Comparison of ENCODE assay signal across 27 cellular contexts in the genomic region with DNA sequence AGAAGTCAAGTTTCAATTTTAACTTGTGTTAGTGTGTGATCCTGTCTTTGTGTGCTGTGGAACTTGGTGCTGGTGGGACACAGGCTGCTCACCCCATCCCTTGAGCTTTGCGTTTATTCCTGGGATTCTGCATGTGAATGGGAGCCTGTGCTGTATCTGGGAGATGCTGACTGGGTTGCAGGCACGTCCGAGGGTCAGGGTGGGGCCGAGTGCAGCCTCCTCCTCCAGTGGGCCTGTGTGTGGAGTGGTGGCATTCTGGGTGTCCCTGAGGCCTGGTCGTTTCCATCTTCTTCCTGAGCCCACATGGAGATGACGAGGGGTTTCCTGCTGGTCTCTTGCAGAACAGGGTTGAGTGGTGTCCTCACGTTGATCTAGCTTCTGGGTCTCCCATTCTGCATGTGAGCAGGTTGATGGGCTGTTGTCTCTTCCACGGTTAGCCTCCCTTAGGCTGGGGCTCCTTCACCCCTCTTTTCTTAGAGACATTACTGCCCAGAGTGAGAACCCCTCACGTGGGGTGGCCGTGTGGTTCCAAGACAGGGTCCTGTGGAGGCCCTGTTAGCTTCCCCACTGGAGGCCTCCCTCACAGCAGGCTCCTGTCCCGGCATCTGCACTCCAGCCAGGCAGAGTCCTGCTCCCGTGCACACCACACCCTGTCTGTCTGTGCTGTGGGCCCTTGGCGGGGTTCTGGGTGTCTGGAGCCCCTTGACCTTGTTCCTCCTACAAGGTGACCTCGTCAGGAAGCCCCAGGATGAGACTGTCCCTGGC. TPM values are rescaled to one million over a fixed set of nuclear protein-coding genes. Genes with fewer than 3 reads are reported as not detected.
DNase-seq lines count a peak whose midpoint lies in the region; ATAC-seq and TF ChIP-seq lines count a peak whose summit lies in the region.
"Had no signal": no experiment of that assay in that cellular context is flagged by ENCODE, and none has a peak within 500 bp of the region (broad histone marks: within the 10 kb centered on the region; RNA-seq: fewer than 3 reads in every experiment).

No MANE protein-coding gene starts in this region.

- intact Hi-C loops in CD4-positive, alpha-beta memory T cell (cut with micrococcal nuclease) = loop anchor here (10.0 kb wide), 1 partner anchor 270 kb away; no protein-coding TSS in a partner anchor
- intact Hi-C loops in activated B cell treated with CpG ODN at 0.5 μM for 24 hours (cut with micrococcal nuclease) (loop anchor here (5.0 kb wide), 1 partner anchor 148 kb away; the partner anchor contains the start of gene IFITM2), aorta (cut with DNase I) (loop anchor here in 1 of 2 donors (10.0 kb wide), 1 partner anchor 50 kb away; the partner anchor contains the start of gene RNH1), upper lobe of right lung (cut with DNase I) (no loop called here)
- intact Hi-C loops in naive thymus-derived CD4-positive, alpha-beta T cell (cut with micrococcal nuclease) = loop anchor here in 1 of 2 donors (5.0 to 10.0 kb wide), 2 partner anchors 263 to 270 kb away; partner anchors contain the start of gene SCGB1C1

- H4K20me1 ChIP-seq in BLaER1 = peaks cover 95% of the 10 kb centered on the region

- CTCF ChIA-PET in CD4-positive, alpha-beta memory T cell (lab: Charles Lee; ENCODE audit: partially characterized antibody) = interaction anchor here (1.3 to 2.5 kb wide), 2 partner anchors 36 to 48 kb away, joined by 3 to 10 read pairs; no protein-coding TSS in a partner anchor
- CTCF ChIA-PET in activated B cell treated with CpG ODN at 0.5 μM for 24 hours (lab: Charles Lee) = no interaction called here
- CTCF ChIA-PET in naive thymus-derived CD4-positive, alpha-beta T cell (lab: Charles Lee) = interaction anchor here (0.5 to 0.7 kb wide), 2 partner anchors 19 to 39 kb away, joined by 3 to 4 read pairs; no protein-coding TSS in a partner anchor

- peaks cover 0 to 23% of the 10 kb centered on the region in 2 donors for H3K36me3 Mint-ChIP-seq in CD4-positive, alpha-beta memory T cell
- H3K36me3 Mint-ChIP-seq in activated B cell treated with CpG ODN at 0.5 μM for 24 hours (ENCODE audit: low read depth) = peaks cover 17% of the 10 kb centered on the region
- peaks cover 0 to 13% (median 8%) of the 10 kb centered on the region in 5 donors for H3K36me3 Mint-ChIP-seq in naive thymus-derived CD4-positive, alpha-beta T cell
- H3K36me3 Mint-ChIP-seq: activated naive CD4-positive, alpha-beta T cell treated with anti-CD3 and anti-CD28 coated beads, Interleukin-2, amount 50 U/mL, for 24 hours had no signal

- peak overlapping the region in 6 of 7 donors; percentile 50 to 86 (median 73) for H3K27ac Mint-ChIP-seq in CD4-positive, alpha-beta memory T cell
- H3K27ac Mint-ChIP-seq in activated B cell treated with CpG ODN at 0.5 μM for 24 hours = peak overlapping the region; percentile 41
- peak overlapping the region; percentile 31 to 76 (median 57) for H3K27ac Mint-ChIP-seq in naive thymus-derived CD4-positive, alpha-beta T cell
- H3K27ac Mint-ChIP-seq: activated naive CD4-positive, alpha-beta T cell treated with anti-CD3 and anti-CD28 coated beads, Interleukin-2, amount 50 U/mL, for 24 hours had no signal

- 0 out of 2 replicates have a peak overlapping the region, but pooled peaks have one; percentile 35 for H3K27ac ChIP-seq in BLaER1
- no peak overlapping the region for H3K27ac ChIP-seq in CD4-positive, alpha-beta memory T cell (ENCODE audit: low read depth, low read length)
- H3K27ac ChIP-seq in naive thymus-derived CD4-positive, alpha-beta T cell (ENCODE audit: low read depth, low read length) = no peak overlapping the region
- H3K27ac ChIP-seq in aorta (ENCODE audit: low read depth in 1 of 2, low read length in 2 of 2) = no peak overlapping the region
- H3K27ac ChIP-seq in upper lobe of right lung = no peak overlapping the region
- H3K27ac ChIP-seq: ascending aorta, SJCRH30, thyroid gland had no signal

- peak in 1 of 5 donors; percentile 20 for DNase-seq in CD4-positive, alpha-beta memory T cell
- DNase-seq in activated B cell treated with CpG ODN at 0.5 μM for 24 hours (no peak), KG1 (lab: John Stamatoyannopoulos, UW) (no peak), aorta (no peak), upper lobe of right lung (no peak)
- no peak for DNase-seq in naive thymus-derived CD4-positive, alpha-beta T cell
- DNase-seq: activated CD4-positive, alpha-beta T cell treated with anti-CD3 and anti-CD28 coated beads, Interleukin-2, amount 50 U/mL, for 1 hour; caudate nucleus; DMS 273 treated with DMSO at 0.1 percent for 48 hours; Kasumi-1; mesenchymal stem cell; NCI-H1048; NCI-H1694 treated with DMSO at 0.1 percent for 48 hours; NCI-H2171; NCI-H524; retina; SJCRH30; stimulated activated CD4-positive, alpha-beta T cell treated with anti-CD3 and anti-CD28 coated beads, Interleukin-4, amount 100 ng/mL, for 1 hour; stimulated activated naive CD4-positive, alpha-beta T cell; thyroid gland had no signal

- H3K9me3 ChIP-seq in BLaER1 = no peaks in the 10 kb centered on the region
- no peaks in the 10 kb centered on the region for H3K9me3 ChIP-seq in CD4-positive, alpha-beta memory T cell (ENCODE audit: control insufficient read depth in 1 of 2, low read length in 2 of 2)
- H3K9me3 ChIP-seq in naive thymus-derived CD4-positive, alpha-beta T cell (ENCODE audit: control insufficient read depth in 2 of 3, low read length in 3 of 3) = no peaks in the 10 kb centered on the region
- H3K9me3 ChIP-seq in aorta (ENCODE audit: control insufficient read depth, low read length) = no peaks in the 10 kb centered on the region
- no peaks in the 10 kb centered on the region for H3K9me3 ChIP-seq in upper lobe of right lung
- H3K9me3 ChIP-seq: ascending aorta, SJCRH30, thyroid gland had no signal

- H3K4me1 ChIP-seq in BLaER1 (peaks cover 52% of the 10 kb centered on the region), aorta (ENCODE audit: control insufficient read depth in 1 of 2, insufficient read depth in 2 of 2, low read length in 2 of 2) (no peaks in the 10 kb centered on the region), upper lobe of right lung (peaks cover 10% of the 10 kb centered on the region)
- H3K4me1 ChIP-seq in CD4-positive, alpha-beta memory T cell (ENCODE audit: insufficient read depth, low read length) = peaks cover 33% of the 10 kb centered on the region
- peaks cover 22 to 31% of the 10 kb centered on the region in 2 donors for H3K4me1 ChIP-seq in naive thymus-derived CD4-positive, alpha-beta T cell (ENCODE audit: control insufficient read depth in 2 of 2, insufficient read depth in 2 of 2, low read length in 2 of 2)

- POLR2A ChIA-PET in CD4-positive, alpha-beta memory T cell (lab: Charles Lee; ENCODE audit: partially characterized antibody) = interaction anchor here (19.6 kb wide), 1 partner anchor 44 kb away, joined by 539 read pairs; the partner anchor contains the start of gene SIGIRR
- POLR2A ChIA-PET in activated B cell treated with CpG ODN at 0.5 μM for 24 hours (lab: Charles Lee) = no interaction called here
- POLR2A ChIA-PET in naive thymus-derived CD4-positive, alpha-beta T cell (lab: Charles Lee) = interaction anchor here (0.6 to 0.7 kb wide), 2 partner anchors 187 to 248 kb away, joined by 3 read pairs; partner anchors contain the start of genes BET1L and RIC8A

- H3K4me2 ChIP-seq in BLaER1 = no peak overlapping the region

- no peaks in the 10 kb centered on the region for H3K27me3 Mint-ChIP-seq in CD4-positive, alpha-beta memory T cell
- H3K27me3 Mint-ChIP-seq in activated B cell treated with CpG ODN at 0.5 μM for 24 hours = no peaks in the 10 kb centered on the region
- H3K27me3 Mint-ChIP-seq in naive thymus-derived CD4-positive, alpha-beta T cell = peaks cover 0 to 1% (median 0%) of the 10 kb centered on the region in 5 donors
- H3K27me3 Mint-ChIP-seq: activated naive CD4-positive, alpha-beta T cell treated with anti-CD3 and anti-CD28 coated beads, Interleukin-2, amount 50 U/mL, for 24 hours had no signal

- H3K36me3 ChIP-seq in BLaER1 (peaks cover 79% of the 10 kb centered on the region), aorta (ENCODE audit: control insufficient read depth in 1 of 2, insufficient read depth in 2 of 2, low read length in 1 of 2) (no peaks in the 10 kb centered on the region), upper lobe of right lung (peaks cover 18% of the 10 kb centered on the region)
- H3K36me3 ChIP-seq in CD4-positive, alpha-beta memory T cell (ENCODE audit: insufficient read depth, low read length) = peaks cover 8% of the 10 kb centered on the region
- peaks cover 0 to 25% (median 2%) of the 10 kb centered on the region in 3 experiments for H3K36me3 ChIP-seq in naive thymus-derived CD4-positive, alpha-beta T cell (ENCODE audit: control insufficient read depth in 2 of 3, insufficient read depth in 3 of 3, low read length in 3 of 3)
- H3K36me3 ChIP-seq: thyroid gland had no signal

- H3K4me3 Mint-ChIP-seq in CD4-positive, alpha-beta memory T cell = no peak overlapping the region
- no peak overlapping the region for H3K4me3 Mint-ChIP-seq in activated B cell treated with CpG ODN at 0.5 μM for 24 hours
- peak overlapping the region in 1 of 10 donors; percentile 41 for H3K4me3 Mint-ChIP-seq in naive thymus-derived CD4-positive, alpha-beta T cell
- H3K4me3 Mint-ChIP-seq: activated naive CD4-positive, alpha-beta T cell treated with anti-CD3 and anti-CD28 coated beads, Interleukin-2, amount 50 U/mL, for 24 hours; activated T-helper 1 cell treated with anti-CD3 and anti-CD28 coated beads, Interleukin-12 subunit alpha, Interleukin-12 subunit beta, Interleukin-2, Interleukin-4 antibody, amounts not matched to agents 30 ng/mL and 10 ng/mL and 1 ng/mL, durations not matched to agents 14 hours and 24 hours and 36 hours had no signal

- no peaks in the 10 kb centered on the region for H3K9me3 Mint-ChIP-seq in CD4-positive, alpha-beta memory T cell
- no peaks in the 10 kb centered on the region for H3K9me3 Mint-ChIP-seq in activated B cell treated with CpG ODN at 0.5 μM for 24 hours
- H3K9me3 Mint-ChIP-seq in naive thymus-derived CD4-positive, alpha-beta T cell = no peaks in the 10 kb centered on the region
- H3K9me3 Mint-ChIP-seq: activated naive CD4-positive, alpha-beta T cell treated with anti-CD3 and anti-CD28 coated beads, Interleukin-2, amount 50 U/mL, for 24 hours; activated T-helper 1 cell treated with anti-CD3 and anti-CD28 coated beads, Interleukin-12 subunit alpha, Interleukin-12 subunit beta, Interleukin-2, Interleukin-4 antibody, amounts not matched to agents 30 ng/mL and 10 ng/mL and 1 ng/mL, durations not matched to agents 14 hours and 24 hours and 36 hours had no signal

- H3K4me1 Mint-ChIP-seq in CD4-positive, alpha-beta memory T cell = peaks cover 28 to 48% (median 39%) of the 10 kb centered on the region in 4 donors
- H3K4me1 Mint-ChIP-seq in activated B cell treated with CpG ODN at 0.5 μM for 24 hours = peaks cover 41% of the 10 kb centered on the region
- peaks cover 31 to 45% (median 40%) of the 10 kb centered on the region in 7 donors for H3K4me1 Mint-ChIP-seq in naive thymus-derived CD4-positive, alpha-beta T cell

- 71 to 74% methylated on average over 14 of the region's 14 CpGs for WGBS in aorta, 2 donors

- H3K27me3 ChIP-seq in BLaER1 = no peaks in the 10 kb centered on the region
- no peaks in the 10 kb centered on the region for H3K27me3 ChIP-seq in CD4-positive, alpha-beta memory T cell (ENCODE audit: insufficient read depth, low read length)
- no peaks in the 10 kb centered on the region for H3K27me3 ChIP-seq in naive thymus-derived CD4-positive, alpha-beta T cell (ENCODE audit: control insufficient read depth in 2 of 2, insufficient read depth in 2 of 2, low read length in 2 of 2)
- no peaks in the 10 kb centered on the region for H3K27me3 ChIP-seq in aorta (ENCODE audit: control insufficient read depth in 1 of 2, insufficient read depth in 2 of 2, low read length in 1 of 2)
- no peaks in the 10 kb centered on the region for H3K27me3 ChIP-seq in upper lobe of right lung
- H3K27me3 ChIP-seq: ascending aorta, SJCRH30, thyroid gland had no signal

- ATAC-seq in activated B cell treated with CpG ODN at 0.5 μM for 24 hours (ENCODE audit: low read depth) (no peak), aorta (ENCODE audit: low FRiP score) (no peak), upper lobe of right lung (no peak), HG03469 (IDR thresholded peaks at IDR 0.05; ENCODE audit: unreplicated experiment) (no peak)
- no peak for ATAC-seq in naive thymus-derived CD4-positive, alpha-beta T cell

- H3K9ac ChIP-seq in BLaER1 = peak overlapping the region; percentile 34; the same call in 1 of the 2 replicates

- TF ChIP-seq CTCF in activated B cell treated with CpG ODN at 0.5 μM for 24 hours (IDR thresholded peaks at IDR 0.05) = no peak
- no peak for TF ChIP-seq CTCF in upper lobe of right lung (IDR thresholded peaks at IDR 0.05)

- H3K4me3 ChIP-seq in BLaER1 = no peak overlapping the region
- H3K4me3 ChIP-seq in CD4-positive, alpha-beta memory T cell (ENCODE audit: low read length in 2 of 2) = no peak overlapping the region
- no peak overlapping the region for H3K4me3 ChIP-seq in naive thymus-derived CD4-positive, alpha-beta T cell (ENCODE audit: low read length)
- no peak overlapping the region for H3K4me3 ChIP-seq in aorta (ENCODE audit: low read length in 2 of 2)
- no peak overlapping the region for H3K4me3 ChIP-seq in upper lobe of right lung
- H3K4me3 ChIP-seq: ascending aorta, SJCRH30, thyroid gland had no signal

RNA-seq across cellular contexts. Expression of gene PTDSS2, which starts 4.9 kb away (rescaled TPM):
- 10 to 100 TPM; 23.3 to 26.1 TPM for total RNA-seq in CD4-positive, alpha-beta memory T cell
- 1 to 10 TPM; 5.5 to 6.3 TPM for polyA plus RNA-seq in CD4-positive, alpha-beta memory T cell
- 17.8 and 22.0 TPM in 2 replicates for total RNA-seq in activated B cell treated with CpG ODN at 0.5 μM for 24 hours
- 10 to 100 TPM; 19.3 to 27.7 (median 23.4) TPM for total RNA-seq in naive thymus-derived CD4-positive, alpha-beta T cell
- polyA plus RNA-seq in naive thymus-derived CD4-positive, alpha-beta T cell = 1 to 10 TPM; 9.0 to 9.9 TPM
- 10 to 100 TPM; 19.2 to 34.1 TPM for total RNA-seq in aorta
- 10 to 100 TPM; 10.1 to 47.6 TPM for polyA plus RNA-seq in aorta
- total RNA-seq in upper lobe of right lung = 31.1 TPM

RNA-seq across cellular contexts. Expression of gene ANO9, which starts 13.2 kb away (rescaled TPM):
- total RNA-seq in CD4-positive, alpha-beta memory T cell = 100 to 1,000 TPM; 120 to 123 TPM
- 10 to 100 TPM in 1 of 2 donors, 1 to 10 TPM in 1; 9.4 to 15.5 TPM for polyA plus RNA-seq in CD4-positive, alpha-beta memory T cell
- 37.2 and 46.1 TPM in 2 replicates for total RNA-seq in activated B cell treated with CpG ODN at 0.5 μM for 24 hours
- 100 to 1,000 TPM in 1 of 5 experiments, 10 to 100 TPM in 4; 85.2 to 107 (median 94.0) TPM for total RNA-seq in naive thymus-derived CD4-positive, alpha-beta T cell
- polyA plus RNA-seq in naive thymus-derived CD4-positive, alpha-beta T cell = 1 to 10 TPM; 9.0 to 9.7 TPM
- total RNA-seq in aorta = 1 to 10 TPM; 1.3 to 2.8 TPM
- 1 to 10 TPM in 1 of 2 donors, under 1 TPM in 1; 0.41 to 8.1 TPM for polyA plus RNA-seq in aorta
- total RNA-seq in upper lobe of right lung = 22.4 TPM
- total RNA-seq: fibroblast of lung, osteocyte had no signal
- polyA plus RNA-seq: fibroblast of lung had no signal

RNA-seq across cellular contexts. Expression of gene SIGIRR, which starts 40.2 kb away (rescaled TPM):
- 100 to 1,000 TPM; 437 to 440 TPM for total RNA-seq in CD4-positive, alpha-beta memory T cell
- 100 to 1,000 TPM; 235 to 242 TPM for polyA plus RNA-seq in CD4-positive, alpha-beta memory T cell
- total RNA-seq in activated B cell treated with CpG ODN at 0.5 μM for 24 hours (19.8 and 24.2 TPM in 2 replicates), aorta (10 to 100 TPM; 19.8 to 47.8 TPM), upper lobe of right lung (80.9 TPM)
- total RNA-seq in naive thymus-derived CD4-positive, alpha-beta T cell = 100 to 1,000 TPM; 210 to 497 (median 392) TPM
- polyA plus RNA-seq in naive thymus-derived CD4-positive, alpha-beta T cell = 100 to 1,000 TPM; 223 to 305 TPM
- 10 to 100 TPM; 27.8 to 52.7 TPM for polyA plus RNA-seq in aorta
- total RNA-seq: SJCRH30 had no signal

RNA-seq across cellular contexts. Expression of gene RNH1, which starts 52.1 kb away (rescaled TPM):
- total RNA-seq in CD4-positive, alpha-beta memory T cell = 100 to 1,000 TPM in 1 of 2 experiments, 10 to 100 TPM in 1; 98.4 to 105 TPM
- polyA plus RNA-seq in CD4-positive, alpha-beta memory T cell = 100 to 1,000 TPM; 164 to 187 TPM
- total RNA-seq in activated B cell treated with CpG ODN at 0.5 μM for 24 hours (101 and 103 TPM in 2 replicates), aorta (100 to 1,000 TPM; 146 to 184 TPM), upper lobe of right lung (245 TPM)
- 100 to 1,000 TPM in 4 of 5 experiments, 10 to 100 TPM in 1; 98.6 to 193 (median 109) TPM for total RNA-seq in naive thymus-derived CD4-positive, alpha-beta T cell
- polyA plus RNA-seq in naive thymus-derived CD4-positive, alpha-beta T cell = 100 to 1,000 TPM; 156 to 243 TPM
- polyA plus RNA-seq in aorta = 100 to 1,000 TPM; 125 to 224 TPM
